In genomic region chr19:41861846-41862245, GRCh38 we compare ENCODE assay signal across 10 cellular contexts. TPM values are rescaled to one million over a fixed set of nuclear protein-coding genes. Genes with fewer than 3 reads are reported as not detected.
DNase-seq lines count a peak whose midpoint lies in the region; ATAC-seq, FAIRE-seq and TF ChIP-seq lines count a peak whose summit lies in the region.
"Had no signal": no experiment of that assay in that cellular context is flagged by ENCODE, and none has a peak within 500 bp of the region (broad histone marks: within the 10 kb centered on the region; RNA-seq: fewer than 3 reads in every experiment).

No MANE protein-coding gene starts in this region.

- H2BK15ac ChIP-seq in mesenchymal stem cell (ENCODE audit: low read depth, poor library complexity, severe bottlenecking), result no peak overlapping the region

- DNase-seq in AG04450 (ENCODE audit: low read depth, low spot score) (no peak), astrocyte (ENCODE audit: low read depth) (no peak), mesenchymal stem cell (no peak), testis (no peak), H4 (ENCODE audit: low spot score) (no peak), NK-92 (lab: John Stamatoyannopoulos, UW; ENCODE audit: unreplicated experiment) (no peak)

- peaks cover 2% of the 10 kb centered on the region for H3K27me3 Mint-ChIP-seq in astrocyte (ENCODE audit: low read depth, unreplicated experiment)

- H4K91ac ChIP-seq in mesenchymal stem cell (ENCODE audit: low read length), result no peak overlapping the region

- H3K9me3 ChIP-seq in AG04450 (ENCODE audit: control insufficient read depth, insufficient read depth, low read length) (no peaks in the 10 kb centered on the region), HUES6 (ENCODE audit: control insufficient read depth, insufficient read depth, low read depth, low read length) (no peaks in the 10 kb centered on the region), astrocyte (ENCODE audit: insufficient read depth, low read depth, low read length) (no peaks in the 10 kb centered on the region), mesenchymal stem cell (ENCODE audit: control insufficient read depth, low read length) (no peaks in the 10 kb centered on the region), testis (no peaks in the 10 kb centered on the region)

- no peak for TF ChIP-seq POLR2A in testis (IDR thresholded peaks at IDR 0.05)

- H3K23ac ChIP-seq in mesenchymal stem cell (ENCODE audit: low read length in 2 of 2), result peak overlapping the region in 1 of 2 experiments; percentile 20

- no peak for TF ChIP-seq CTCF in AG04450 (IDR thresholded peaks at IDR 0.05; ENCODE audit: low read depth, low read length)
- no peak for TF ChIP-seq CTCF in astrocyte (IDR thresholded peaks at IDR 0.05; ENCODE audit: insufficient read depth, low read depth, low read length)
- no peak for TF ChIP-seq CTCF in testis (IDR thresholded peaks at IDR 0.05)

- no peak for FAIRE-seq in astrocyte (lab: Jason Lieb, UNC)

- H3K9me3 Mint-ChIP-seq in astrocyte (ENCODE audit: unreplicated experiment), result no peaks in the 10 kb centered on the region

- peaks cover 62% of the 10 kb centered on the region for H4K20me1 ChIP-seq in astrocyte (ENCODE audit: insufficient read depth, low read length)

- ATAC-seq in HG03280 (IDR thresholded peaks at IDR 0.05; ENCODE audit: unreplicated experiment), result no peak

- peak overlapping the region; percentile 99 for H3K9ac ChIP-seq in HUES6 (ENCODE audit: low read length)
- H3K9ac ChIP-seq in astrocyte (ENCODE audit: low read length), result peak overlapping the region; percentile 100
- peak overlapping the region; percentile 100 for H3K9ac ChIP-seq in mesenchymal stem cell (ENCODE audit: low read length)

- peaks cover 66% of the 10 kb centered on the region for H3K79me2 ChIP-seq in astrocyte (ENCODE audit: insufficient read depth, low read length)

- no peak overlapping the region for H4K8ac ChIP-seq in mesenchymal stem cell (ENCODE audit: low read length)

- intact Hi-C loops in testis (cut with DNase I; ENCODE audit: low total_unique reads), result no loop called here

- no peak overlapping the region for H3K4ac ChIP-seq in mesenchymal stem cell (ENCODE audit: low read depth in 1 of 2, low read length in 2 of 2)

- POLR2A ChIA-PET in AG04450 (lab: Yijun Ruan, JAX), result interaction anchor here (2.5 kb wide), 1 partner anchor 11 kb away, joined by 24 read pairs; no protein-coding TSS in a partner anchor

- H2AFZ ChIP-seq in astrocyte (ENCODE audit: low read depth, low read length), result no peak overlapping the region
- no peak overlapping the region for H2AFZ ChIP-seq in mesenchymal stem cell (ENCODE audit: low read depth, low read length)

- H3K4me2 ChIP-seq in astrocyte (ENCODE audit: low read length) (peak overlapping the region; percentile 97), mesenchymal stem cell (ENCODE audit: low read length, poor library complexity, severe bottlenecking) (peak overlapping the region; percentile 46)

- H3K4me3 Mint-ChIP-seq in astrocyte (ENCODE audit: unreplicated experiment), result peak overlapping the region; percentile 99

- H3K14ac ChIP-seq in mesenchymal stem cell (ENCODE audit: low read length in 2 of 2), result no peak overlapping the region

- no peak overlapping the region for H3K18ac ChIP-seq in mesenchymal stem cell (ENCODE audit: low read depth in 1 of 2, low read length in 2 of 2)

- H3K4me1 ChIP-seq in HUES6 (ENCODE audit: control insufficient read depth, insufficient read depth, low read length) (peaks cover 24% of the 10 kb centered on the region), astrocyte (ENCODE audit: insufficient read depth, low read length) (peaks cover 32% of the 10 kb centered on the region), mesenchymal stem cell (ENCODE audit: control insufficient read depth, insufficient read depth, low read depth, low read length) (peaks cover 29% of the 10 kb centered on the region), testis (peaks cover 20% of the 10 kb centered on the region)

- peaks cover 40% of the 10 kb centered on the region for H3K36me3 Mint-ChIP-seq in astrocyte (ENCODE audit: low read depth, unreplicated experiment)

- no peak overlapping the region for H2BK120ac ChIP-seq in mesenchymal stem cell (ENCODE audit: low read depth, low read length)

- H3K4me1 Mint-ChIP-seq in astrocyte (ENCODE audit: low read depth, unreplicated experiment), result peaks cover 30% of the 10 kb centered on the region

- no peaks in the 10 kb centered on the region for H3K79me1 ChIP-seq in mesenchymal stem cell (replicated peaks; ENCODE audit: low read length, poor library complexity, severe bottlenecking)

- peak overlapping the region; percentile 99 for H3K27ac Mint-ChIP-seq in astrocyte (ENCODE audit: unreplicated experiment)

- H3K4me3 ChIP-seq in AG04450 (ENCODE audit: low read depth, low read length) (peak overlapping the region; percentile 99), HUES6 (ENCODE audit: low read depth, low read length) (peak overlapping the region; percentile 82), astrocyte (ENCODE audit: insufficient read depth, low read depth, low read length) (peak overlapping the region; percentile 96), mesenchymal stem cell (ENCODE audit: insufficient read depth in 1 of 2, low read depth in 1 of 2, low read length in 2 of 2) (peak overlapping the region in 1 of 2 experiments; percentile 100), testis (no peak overlapping the region)

- H3K36me3 ChIP-seq in HUES6 (ENCODE audit: control insufficient read depth, insufficient read depth, low read length) (peaks cover 61% of the 10 kb centered on the region), astrocyte (ENCODE audit: insufficient read depth, low read length) (peaks cover 44% of the 10 kb centered on the region), mesenchymal stem cell (ENCODE audit: control insufficient read depth in 1 of 2, insufficient read depth in 2 of 2, low read depth in 1 of 2, low read length in 2 of 2) (peaks cover 54 to 55% of the 10 kb centered on the region in 2 experiments), testis (ENCODE audit: low read depth, missing control alignments) (no peaks in the 10 kb centered on the region)

- no peaks in the 10 kb centered on the region for H3K27me3 ChIP-seq in AG04450 (ENCODE audit: control insufficient read depth, insufficient read depth, low read length)
- no peaks in the 10 kb centered on the region for H3K27me3 ChIP-seq in HUES6 (ENCODE audit: control insufficient read depth, insufficient read depth, low read length)
- no peaks in the 10 kb centered on the region for H3K27me3 ChIP-seq in astrocyte (ENCODE audit: insufficient read depth, low read length)
- H3K27me3 ChIP-seq in mesenchymal stem cell (ENCODE audit: control insufficient read depth in 1 of 2, insufficient read depth in 1 of 2, low read length in 2 of 2), result no peaks in the 10 kb centered on the region
- no peaks in the 10 kb centered on the region for H3K27me3 ChIP-seq in testis

- no peak overlapping the region for H3K27ac ChIP-seq in AG04450 (ENCODE audit: low read depth, low read length)
- H3K27ac ChIP-seq in HUES6 (ENCODE audit: low read depth, low read length), result 0 out of 2 replicates have a peak overlapping the region, but pooled peaks have one; percentile 96
- H3K27ac ChIP-seq in astrocyte (ENCODE audit: low read depth, low read length), result no peak overlapping the region
- H3K27ac ChIP-seq in mesenchymal stem cell (ENCODE audit: low read length, poor library complexity, severe bottlenecking), result no peak overlapping the region
- no peak overlapping the region for H3K27ac ChIP-seq in testis

- no peak overlapping the region for H2BK5ac ChIP-seq in mesenchymal stem cell (ENCODE audit: low read depth, low read length, poor library complexity, severe bottlenecking)

- 92% methylated on average over 7 of the region's 9 CpGs for WGBS in mesenchymal stem cell
- 54 to 65% methylated on average over 9 of the region's 9 CpGs for WGBS in testis, 2 donors

- H2AK5ac ChIP-seq in mesenchymal stem cell (ENCODE audit: low read length, severe bottlenecking), result no peak overlapping the region

- CTCF ChIA-PET in AG04450 (lab: Charles Lee), result interaction anchor here (0.7 kb wide), 1 partner anchor 108 kb away, joined by 4 read pairs; no protein-coding TSS in a partner anchor

- no peak overlapping the region for H2BK12ac ChIP-seq in mesenchymal stem cell (ENCODE audit: low read length in 2 of 2)

RNA-seq across cellular contexts. Expression of gene RPS19, which starts 1.8 kb away (rescaled TPM):
- polyA plus RNA-seq in AG04450 (2011; rRNA removed), result 1,320 and 1,738 TPM in 2 replicates
- 1,583 and 1,856 TPM in 2 replicates for polyA minus RNA-seq in AG04450 (2011; rRNA and poly(A)+ RNA removed)
- total RNA-seq in astrocyte, result 2,868 and 3,078 TPM in 2 replicates
- 2,789 TPM for polyA plus RNA-seq in mesenchymal stem cell (2013, experiment 1 of 2)
- polyA plus RNA-seq in mesenchymal stem cell (2013, experiment 2 of 2), result 2,879 TPM
- 1,000 to 10,000 TPM in 1 of 2 donors, 100 to 1,000 TPM in 1; 869 to 1,199 TPM for total RNA-seq in testis
- 1,270 TPM for polyA plus RNA-seq in testis (ENCODE audit: insufficient read depth, low read depth, low replicate concordance)
- total RNA-seq in H4 (2014; rRNA removed; shearing (Covaris generic)), result 1,641 and 1,922 TPM in 2 replicates

RNA-seq across cellular contexts. Expression of gene CD79A, which starts 15.2 kb away (rescaled TPM):
- polyA plus RNA-seq in AG04450 (2011; rRNA removed) (0.20 and 0.36 TPM in 2 replicates), testis (ENCODE audit: insufficient read depth, low read depth, low replicate concordance) (3.6 TPM)
- polyA minus RNA-seq in AG04450 (2011; rRNA and poly(A)+ RNA removed), result 0.55 TPM in 1 of 2 replicates, not detected in the other
- total RNA-seq in astrocyte (0.30 and 0.41 TPM in 2 replicates), testis (under 1 TPM in 1 of 2 donors, not detected in 1; 0.87 TPM)
- polyA plus RNA-seq in mesenchymal stem cell (2013, experiment 1 of 2), result 0.28 TPM
- polyA plus RNA-seq in mesenchymal stem cell (2013, experiment 2 of 2), result 0.32 TPM
- not detected in 2 replicates for total RNA-seq in H4 (2014; rRNA removed; shearing (Covaris generic))

RNA-seq across cellular contexts. Expression of gene DMRTC2, which starts 17.0 kb away (rescaled TPM):
- polyA plus RNA-seq in AG04450 (2011; rRNA removed) (not detected in 2 replicates), testis (ENCODE audit: insufficient read depth, low read depth, low replicate concordance) (71.0 TPM)
- not detected in 2 replicates for polyA minus RNA-seq in AG04450 (2011; rRNA and poly(A)+ RNA removed)
- total RNA-seq in astrocyte (not detected in 2 replicates), testis (10 to 100 TPM; 23.1 to 55.3 TPM)
- not detected for polyA plus RNA-seq in mesenchymal stem cell (2013, experiment 1 of 2)
- not detected for polyA plus RNA-seq in mesenchymal stem cell (2013, experiment 2 of 2)
- not detected in 2 replicates for total RNA-seq in H4 (2014; rRNA removed; shearing (Covaris generic))
- total RNA-seq: G401, myocyte had no signal

RNA-seq across cellular contexts. Expression of gene LYPD4, which starts 17.4 kb away (rescaled TPM):
- polyA plus RNA-seq in AG04450 (2011; rRNA removed) (not detected in 2 replicates), testis (ENCODE audit: insufficient read depth, low read depth, low replicate concordance) (198 TPM)
- not detected in 2 replicates for polyA minus RNA-seq in AG04450 (2011; rRNA and poly(A)+ RNA removed)
- total RNA-seq in astrocyte (not detected in 2 replicates), testis (10 to 100 TPM; 33.6 to 68.4 TPM)
- polyA plus RNA-seq in mesenchymal stem cell (2013, experiment 1 of 2), result not detected
- polyA plus RNA-seq in mesenchymal stem cell (2013, experiment 2 of 2), result not detected
- 0.41 TPM in 1 of 2 replicates, not detected in the other for total RNA-seq in H4 (2014; rRNA removed; shearing (Covaris generic))
- total RNA-seq: G401, myocyte had no signal

RNA-seq across cellular contexts. Expression of gene ARHGEF1, which starts 21.1 kb away (rescaled TPM):
- polyA plus RNA-seq in AG04450 (2011; rRNA removed), result 19.5 and 24.1 TPM in 2 replicates
- polyA minus RNA-seq in AG04450 (2011; rRNA and poly(A)+ RNA removed), result 14.5 and 20.2 TPM in 2 replicates
- 69.8 and 73.1 TPM in 2 replicates for total RNA-seq in astrocyte
- polyA plus RNA-seq in mesenchymal stem cell (2013, experiment 1 of 2), result 69.1 TPM
- polyA plus RNA-seq in mesenchymal stem cell (2013, experiment 2 of 2), result 65.8 TPM
- 10 to 100 TPM; 51.2 to 56.3 TPM for total RNA-seq in testis
- polyA plus RNA-seq in testis (ENCODE audit: insufficient read depth, low read depth, low replicate concordance), result 33.2 TPM
- total RNA-seq in H4 (2014; rRNA removed; shearing (Covaris generic)), result 14.5 and 15.9 TPM in 2 replicates

Comparison
In these comparisons a context has a peak if more than half of its experiments do, and no peak if none do; other contexts are left out.
1. H3K4me3 ChIP-seq: peak in AG04450 (single experiment), HUES6 (single experiment) and astrocyte (single experiment); none in testis (0 of 2).
2. RNA of gene DMRTC2, which starts 17.0 kb away (total RNA-seq): 23.1 to 55.3 TPM in testis; not detected in astrocyte and not detected in H4; every median in the first group is over 10 times any median in the second.
3. Peak in every context shown above with its lines, with median percentiles within 50 percentile points of each other: H3K9ac ChIP-seq.